ENCODE assay signal across 40 cellular contexts in the genomic region with DNA sequence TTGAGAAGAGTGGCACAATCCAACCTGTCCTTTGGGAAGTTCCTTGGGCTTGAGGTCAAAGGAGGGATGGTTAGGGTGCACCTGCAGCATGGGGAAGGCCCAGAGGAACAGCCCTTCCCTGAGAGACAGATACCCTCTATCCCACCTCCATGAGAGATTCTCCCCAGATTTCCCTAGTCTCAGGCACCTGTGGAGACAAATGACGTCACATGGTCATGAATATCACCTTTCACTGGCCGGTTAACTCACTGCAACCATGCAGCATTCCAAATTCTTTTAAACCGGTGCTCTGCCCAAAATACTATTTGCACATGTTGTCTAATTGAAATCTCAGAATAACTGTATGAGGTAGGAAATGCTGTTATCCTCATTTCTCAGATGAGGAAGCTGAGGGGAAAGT.
"Had no signal": no experiment of that assay in that cellular context is flagged by ENCODE, and none has a peak within 500 bp of the region (broad histone marks: within the 10 kb centered on the region; RNA-seq: fewer than 3 reads in every experiment).

No MANE protein-coding gene starts in this region.

- DNase-seq: activated effector memory CD4-positive, alpha-beta T cell treated with anti-CD3 and anti-CD28 coated beads, Interleukin-2, amount 50 U/mL, for 16 hours; activated effector memory CD4-positive, alpha-beta T cell treated with Interleukin-2 at 50 U/mL for 16 hours; activated gamma-delta T cell; activated gamma-delta T cell treated with Interleukin-2 at 50 U/mL for 16 hours; activated naive CD4-positive, alpha-beta T cell; activated naive CD4-positive, alpha-beta T cell treated with anti-CD3 and anti-CD28 coated beads for 36 hours; activated naive CD4-positive, alpha-beta T cell treated with anti-CD3 and anti-CD28 coated beads, Interleukin-2, amount 10 ng/mL, durations not matched to agents 7 days and 5 days; activated naive CD4-positive, alpha-beta T cell treated with anti-CD3 and anti-CD28 coated beads, Interleukin-2, amount 50 U/mL, for 16 hours; activated naive CD4-positive, alpha-beta T cell treated with Interleukin-2 at 50 U/mL for 16 hours; activated naive CD8-positive, alpha-beta T cell treated with anti-CD3 and anti-CD28 coated beads for 36 hours; activated naive CD8-positive, alpha-beta T cell treated with anti-CD3 and anti-CD28 coated beads, Interleukin-2, amount 10 ng/mL, durations not matched to agents 7 days and 5 days; activated naive CD8-positive, alpha-beta T cell treated with anti-CD3 and anti-CD28 coated beads, Interleukin-2, amount 50 U/mL, for 24 hours; activated T-cell treated with anti-CD3 and anti-CD28 coated beads, Interleukin-2, amount 50 U/mL, for 1 hour; activated T-cell treated with anti-CD3 and anti-CD28 coated beads, Interleukin-2, amount 50 U/mL, for 24 hours; activated T-cell treated with anti-CD3 and anti-CD28 coated beads, Interleukin-2, amount 50 U/mL, for 4 hours; activated T-cell treated with anti-CD3 and anti-CD28 coated beads, Interleukin-2, amount 50 U/mL, for 48 hours; activated T-cell treated with anti-CD3 and anti-CD28 coated beads, Interleukin-2, amount 50 U/mL, for 72 hours; adrenal gland; amniotic stem cell; amygdala; anterior cingulate cortex; aorta; body of pancreas; brain microvascular endothelial cell; caudate nucleus; central memory CD4-positive, alpha-beta T cell; cerebellar nuclear complex had no signal

- H3K27ac Mint-ChIP-seq: activated naive CD4-positive, alpha-beta T cell treated with anti-CD3 and anti-CD28 coated beads for 36 hours; activated naive CD4-positive, alpha-beta T cell treated with anti-CD3 and anti-CD28 coated beads, Interleukin-2, amount 10 ng/mL, durations not matched to agents 7 days and 5 days; activated naive CD4-positive, alpha-beta T cell treated with anti-CD3 and anti-CD28 coated beads, Interleukin-2, amount 50 U/mL, for 24 hours; activated naive CD4-positive, alpha-beta T cell treated with anti-CD3 and anti-CD28 coated beads, Interleukin-2, amount 50 U/mL, for 72 hours; activated naive CD8-positive, alpha-beta T cell; activated naive CD8-positive, alpha-beta T cell treated with anti-CD3 and anti-CD28 coated beads for 36 hours; activated naive CD8-positive, alpha-beta T cell treated with anti-CD3 and anti-CD28 coated beads, Interleukin-2, amount 10 ng/mL, durations not matched to agents 7 days and 5 days; activated naive CD8-positive, alpha-beta T cell treated with anti-CD3 and anti-CD28 coated beads, Interleukin-2, amount 50 U/mL, for 24 hours; activated T-cell treated with anti-CD3 and anti-CD28 coated beads, Interleukin-2, amount 50 U/mL, for 24 hours; activated T-cell treated with anti-CD3 and anti-CD28 coated beads, Interleukin-2, amount 50 U/mL, for 72 hours; activated T-helper 1 cell treated with anti-CD3 and anti-CD28 coated beads, Interleukin-12 subunit alpha, Interleukin-12 subunit beta, Interleukin-2, Interleukin-4 antibody, amounts not matched to agents 30 ng/mL and 10 ng/mL and 1 ng/mL, durations not matched to agents 14 hours and 24 hours and 36 hours; activated T-helper 17 cell treated with anti-CD3 and anti-CD28 coated beads, Interleukin-2, amount 50 U/mL, for 72 hours; activated T-helper 2 cell treated with anti-CD3 and anti-CD28 coated beads, Interferon-gamma antibody, Interleukin-2, Interleukin-4, amounts not matched to agents 10 μg/mL and 5 μg/mL and 100 μg/mL, durations not matched to agents 14 hours and 24 hours and 36 hours; brain had no signal

- FAIRE-seq: astrocyte, bronchial epithelial cell had no signal

- H3K4me1 ChIP-seq: adrenal gland, ascending aorta, breast epithelium had no signal

- H3K4me3 ChIP-seq: adrenal gland, ascending aorta, body of pancreas, breast epithelium, cardiac muscle cell had no signal

- H3K27ac ChIP-seq: adrenal gland, ascending aorta, body of pancreas, brain microvascular endothelial cell, breast epithelium, cardiac muscle cell had no signal

- H3K4me1 Mint-ChIP-seq: activated naive CD4-positive, alpha-beta T cell treated with anti-CD3 and anti-CD28 coated beads, Interleukin-2, amount 10 ng/mL, durations not matched to agents 7 days and 5 days; activated naive CD4-positive, alpha-beta T cell treated with anti-CD3 and anti-CD28 coated beads, Interleukin-2, amount 50 U/mL, for 24 hours; activated naive CD8-positive, alpha-beta T cell treated with anti-CD3 and anti-CD28 coated beads for 36 hours; activated naive CD8-positive, alpha-beta T cell treated with anti-CD3 and anti-CD28 coated beads, Interleukin-2, amount 10 ng/mL, durations not matched to agents 7 days and 5 days; activated naive CD8-positive, alpha-beta T cell treated with anti-CD3 and anti-CD28 coated beads, Interleukin-2, amount 50 U/mL, for 24 hours; activated T-helper 17 cell treated with anti-CD3 and anti-CD28 coated beads, Interleukin-2, amount 50 U/mL, for 72 hours; central memory CD8-positive, alpha-beta T cell had no signal

- H3K27me3 ChIP-seq: adrenal gland, ascending aorta, body of pancreas, brain microvascular endothelial cell, breast epithelium, cardiac muscle cell had no signal

- ATAC-seq: activated naive CD4-positive, alpha-beta T cell treated with anti-CD3 and anti-CD28 coated beads, Interleukin-2, amount 50 U/mL, for 72 hours; activated naive CD8-positive, alpha-beta T cell treated with anti-CD3 and anti-CD28 coated beads, Interleukin-2, amount 50 U/mL, for 24 hours; activated T-cell treated with anti-CD3 and anti-CD28 coated beads, Interleukin-2, amount 50 U/mL, for 4 hours; activated T-cell treated with anti-CD3 and anti-CD28 coated beads, Interleukin-2, amount 50 U/mL, for 72 hours; activated T-helper 17 cell treated with anti-CD3 and anti-CD28 coated beads, Interleukin-2, amount 50 U/mL, for 72 hours; body of pancreas had no signal

- H3K9me3 ChIP-seq: adrenal gland, ascending aorta, body of pancreas, breast epithelium had no signal

- H3K36me3 Mint-ChIP-seq: activated naive CD4-positive, alpha-beta T cell treated with anti-CD3 and anti-CD28 coated beads, Interleukin-2, amount 10 ng/mL, durations not matched to agents 7 days and 5 days; activated naive CD4-positive, alpha-beta T cell treated with anti-CD3 and anti-CD28 coated beads, Interleukin-2, amount 50 U/mL, for 24 hours; activated naive CD4-positive, alpha-beta T cell treated with anti-CD3 and anti-CD28 coated beads, Interleukin-2, amount 50 U/mL, for 72 hours; activated naive CD8-positive, alpha-beta T cell; activated naive CD8-positive, alpha-beta T cell treated with anti-CD3 and anti-CD28 coated beads for 36 hours; activated naive CD8-positive, alpha-beta T cell treated with anti-CD3 and anti-CD28 coated beads, Interleukin-2, amount 10 ng/mL, durations not matched to agents 7 days and 5 days; brain had no signal

- H3K4me3 Mint-ChIP-seq: activated naive CD4-positive, alpha-beta T cell treated with anti-CD3 and anti-CD28 coated beads for 36 hours; activated naive CD4-positive, alpha-beta T cell treated with anti-CD3 and anti-CD28 coated beads, Interleukin-2, amount 10 ng/mL, durations not matched to agents 7 days and 5 days; activated naive CD4-positive, alpha-beta T cell treated with anti-CD3 and anti-CD28 coated beads, Interleukin-2, amount 50 U/mL, for 24 hours; activated naive CD8-positive, alpha-beta T cell; activated naive CD8-positive, alpha-beta T cell treated with anti-CD3 and anti-CD28 coated beads for 36 hours; activated naive CD8-positive, alpha-beta T cell treated with anti-CD3 and anti-CD28 coated beads, Interleukin-2, amount 10 ng/mL, durations not matched to agents 7 days and 5 days; activated naive CD8-positive, alpha-beta T cell treated with anti-CD3 and anti-CD28 coated beads, Interleukin-2, amount 50 U/mL, for 24 hours; activated T-cell treated with anti-CD3 and anti-CD28 coated beads, Interleukin-2, amount 50 U/mL, for 24 hours; activated T-cell treated with anti-CD3 and anti-CD28 coated beads, Interleukin-2, amount 50 U/mL, for 4 hours; activated T-cell treated with anti-CD3 and anti-CD28 coated beads, Interleukin-2, amount 50 U/mL, for 72 hours; activated T-helper 1 cell treated with anti-CD3 and anti-CD28 coated beads, Interleukin-12 subunit alpha, Interleukin-12 subunit beta, Interleukin-2, Interleukin-4 antibody, amounts not matched to agents 30 ng/mL and 10 ng/mL and 1 ng/mL, durations not matched to agents 14 hours and 24 hours and 36 hours; activated T-helper 17 cell treated with anti-CD3 and anti-CD28 coated beads, Interleukin-2, amount 50 U/mL, for 72 hours; brain; central memory CD8-positive, alpha-beta T cell had no signal

- H3K36me3 ChIP-seq: adrenal gland, ascending aorta, brain microvascular endothelial cell, breast epithelium, cardiac muscle cell had no signal

- H3K9me3 Mint-ChIP-seq: activated naive CD4-positive, alpha-beta T cell treated with anti-CD3 and anti-CD28 coated beads for 36 hours; activated naive CD4-positive, alpha-beta T cell treated with anti-CD3 and anti-CD28 coated beads, Interleukin-2, amount 10 ng/mL, durations not matched to agents 7 days and 5 days; activated naive CD4-positive, alpha-beta T cell treated with anti-CD3 and anti-CD28 coated beads, Interleukin-2, amount 50 U/mL, for 24 hours; activated naive CD4-positive, alpha-beta T cell treated with anti-CD3 and anti-CD28 coated beads, Interleukin-2, amount 50 U/mL, for 72 hours; activated naive CD8-positive, alpha-beta T cell treated with anti-CD3 and anti-CD28 coated beads for 36 hours; activated naive CD8-positive, alpha-beta T cell treated with anti-CD3 and anti-CD28 coated beads, Interleukin-2, amount 10 ng/mL, durations not matched to agents 7 days and 5 days; activated naive CD8-positive, alpha-beta T cell treated with anti-CD3 and anti-CD28 coated beads, Interleukin-2, amount 50 U/mL, for 24 hours; activated T-cell treated with anti-CD3 and anti-CD28 coated beads, Interleukin-2, amount 50 U/mL, for 24 hours; activated T-cell treated with anti-CD3 and anti-CD28 coated beads, Interleukin-2, amount 50 U/mL, for 4 hours; activated T-cell treated with anti-CD3 and anti-CD28 coated beads, Interleukin-2, amount 50 U/mL, for 72 hours; activated T-helper 1 cell treated with anti-CD3 and anti-CD28 coated beads, Interleukin-12 subunit alpha, Interleukin-12 subunit beta, Interleukin-2, Interleukin-4 antibody, amounts not matched to agents 30 ng/mL and 10 ng/mL and 1 ng/mL, durations not matched to agents 14 hours and 24 hours and 36 hours; activated T-helper 17 cell treated with anti-CD3 and anti-CD28 coated beads, Interleukin-2, amount 50 U/mL, for 72 hours; activated T-helper 2 cell treated with anti-CD3 and anti-CD28 coated beads, Interferon-gamma antibody, Interleukin-2, Interleukin-4, amounts not matched to agents 10 μg/mL and 5 μg/mL and 100 μg/mL, durations not matched to agents 14 hours and 24 hours and 36 hours; central memory CD8-positive, alpha-beta T cell had no signal

- H3K27me3 Mint-ChIP-seq: activated naive CD8-positive, alpha-beta T cell treated with anti-CD3 and anti-CD28 coated beads for 36 hours; activated naive CD8-positive, alpha-beta T cell treated with anti-CD3 and anti-CD28 coated beads, Interleukin-2, amount 50 U/mL, for 24 hours had no signal
